In genomic region chr11:100684101-100685065, GRCh38 we compare ENCODE assay signal across 8 cellular contexts. TPM values are rescaled to one million over a fixed set of nuclear protein-coding genes. Genes with fewer than 3 reads are reported as not detected.
DNase-seq lines count a peak whose midpoint lies in the region; ATAC-seq and TF ChIP-seq lines count a peak whose summit lies in the region.

No MANE protein-coding gene starts in this region.

- H3K4me1 Mint-ChIP-seq in CD8-positive, alpha-beta memory T cell: peaks cover 11 to 16% (median 14%) of the 10 kb centered on the region in 3 donors

- H3K9me3 Mint-ChIP-seq in CD8-positive, alpha-beta memory T cell: peaks cover 2 to 12% (median 8%) of the 10 kb centered on the region in 5 donors

- H3K27me3 Mint-ChIP-seq in CD8-positive, alpha-beta memory T cell: peaks cover 15 to 30% of the 10 kb centered on the region in 2 donors

- no peak overlapping the region for H3K27ac Mint-ChIP-seq in CD8-positive, alpha-beta memory T cell

- H3K27me3 ChIP-seq in KMS-11 (ENCODE audit: insufficient read depth, low read depth): no peaks in the 10 kb centered on the region
- H3K27me3 ChIP-seq in right cardiac atrium (ENCODE audit: control insufficient read depth, insufficient read depth): no peaks in the 10 kb centered on the region
- no peaks in the 10 kb centered on the region for H3K27me3 ChIP-seq in CD8-positive, alpha-beta memory T cell (ENCODE audit: insufficient read depth, low read length, poor library complexity, severe bottlenecking)

- H3K27ac ChIP-seq in KMS-11 (peak overlapping the region; percentile 39; the same call in 1 of the 2 replicates), right cardiac atrium (ENCODE audit: low read length) (no peak overlapping the region)
- no peak overlapping the region for H3K27ac ChIP-seq in CD8-positive, alpha-beta memory T cell (ENCODE audit: low read depth, low read length)

- peak; percentile 35 for ATAC-seq in GM18502 (IDR thresholded peaks at IDR 0.05; ENCODE audit: poor library complexity, unreplicated experiment)
- ATAC-seq in GM21737 (IDR thresholded peaks at IDR 0.05; ENCODE audit: unreplicated experiment): peak; percentile 25
- no peak for ATAC-seq in right cardiac atrium

- CTCF ChIA-PET in CD8-positive, alpha-beta memory T cell (lab: Charles Lee): no interaction called here

- no peaks in the 10 kb centered on the region for H3K36me3 ChIP-seq in KMS-11 (ENCODE audit: insufficient read depth)
- no peaks in the 10 kb centered on the region for H3K36me3 ChIP-seq in CD8-positive, alpha-beta memory T cell (ENCODE audit: insufficient read depth, low read length)

- POLR2A ChIA-PET in CD8-positive, alpha-beta memory T cell (lab: Charles Lee): no interaction called here

- no peak overlapping the region for H2AFZ ChIP-seq in KMS-11 (ENCODE audit: low read depth)

- peak overlapping the region; percentile 78 for H3K4me2 ChIP-seq in KMS-11

- no peaks in the 10 kb centered on the region for H3K36me3 Mint-ChIP-seq in CD8-positive, alpha-beta memory T cell

- no peak overlapping the region for H3K9ac ChIP-seq in KMS-11

- H3K4me1 ChIP-seq in KMS-11 (ENCODE audit: low read depth, poor library complexity, severe bottlenecking): peaks cover 63% of the 10 kb centered on the region
- H3K4me1 ChIP-seq in right cardiac atrium (ENCODE audit: control insufficient read depth, insufficient read depth, low read length): peaks cover 2% of the 10 kb centered on the region
- H3K4me1 ChIP-seq in CD8-positive, alpha-beta memory T cell (ENCODE audit: insufficient read depth, low read length): no peaks in the 10 kb centered on the region

- TF ChIP-seq CTCF in KMS-11 (conservative IDR thresholded peaks at IDR 0.05; ENCODE audit: low read depth, low read length): no peak

- no peaks in the 10 kb centered on the region for H3K9me3 ChIP-seq in right cardiac atrium (ENCODE audit: control insufficient read depth, low read length)
- no peaks in the 10 kb centered on the region for H3K9me3 ChIP-seq in CD8-positive, alpha-beta memory T cell (ENCODE audit: low read length)

- H3K4me3 ChIP-seq in KMS-11 (IDR thresholded peaks at IDR 0.05; ENCODE audit: insufficient read depth, low read depth, low read length): no peak overlapping the region
- H3K4me3 ChIP-seq in right cardiac atrium (ENCODE audit: low read length): no peak overlapping the region
- H3K4me3 ChIP-seq in CD8-positive, alpha-beta memory T cell (ENCODE audit: low read length): no peak overlapping the region

- H3K4me3 Mint-ChIP-seq in CD8-positive, alpha-beta memory T cell: no peak overlapping the region

- WGBS in right cardiac atrium: 52% methylated on average over 6 of the region's 6 CpGs

- peak; percentile 41 for DNase-seq in kidney glomerular epithelial cell (lab: John Stamatoyannopoulos, UW)
- no peak for DNase-seq in activated effector memory CD4-positive, alpha-beta T cell treated with anti-CD3 and anti-CD28 coated beads, Interleukin-2, amount 50 U/mL, for 16 hours
- no peak for DNase-seq in right cardiac atrium
- no peak for DNase-seq in activated CD4-positive, alpha-beta T cell treated with anti-CD3 and anti-CD28 coated beads for 4 hours
- DNase-seq in CD8-positive, alpha-beta memory T cell: no peak

- H4K20me1 ChIP-seq in KMS-11 (ENCODE audit: insufficient read depth): no peaks in the 10 kb centered on the region

- intact Hi-C loops in right cardiac atrium (cut with DNase I): loop anchor here (5.0 to 10.0 kb wide), 4 partner anchors 100 to 243 kb away; no protein-coding TSS in a partner anchor

- H3K79me2 ChIP-seq in KMS-11 (ENCODE audit: insufficient read depth, low read depth): no peaks in the 10 kb centered on the region

RNA-seq across cellular contexts. Expression of gene ARHGAP42, which starts 2.7 kb away (rescaled TPM):
- 1 to 10 TPM; 5.9 to 8.6 (median 6.7) TPM for total RNA-seq in right cardiac atrium
- polyA plus RNA-seq in right cardiac atrium: 4.5 TPM
- under 1 TPM; 0.09 to 0.18 TPM for total RNA-seq in CD8-positive, alpha-beta memory T cell
- polyA plus RNA-seq in CD8-positive, alpha-beta memory T cell: 0.07 TPM

Comparison
In these comparisons a context has a peak if more than half of its experiments do, and no peak if none do; other contexts are left out.
1. ATAC-seq: peak in GM18502 (single experiment) and GM21737 (single experiment); none in right cardiac atrium (0 of 2).
2. RNA of gene ARHGAP42, which starts 2.7 kb away (total RNA-seq): 5.9 to 8.6 TPM in right cardiac atrium; 0.09 to 0.18 TPM in CD8-positive, alpha-beta memory T cell; every median in the first group is over 4 times any median in the second.